ENCODE assay signal across 8 cellular contexts in the genomic region with DNA sequence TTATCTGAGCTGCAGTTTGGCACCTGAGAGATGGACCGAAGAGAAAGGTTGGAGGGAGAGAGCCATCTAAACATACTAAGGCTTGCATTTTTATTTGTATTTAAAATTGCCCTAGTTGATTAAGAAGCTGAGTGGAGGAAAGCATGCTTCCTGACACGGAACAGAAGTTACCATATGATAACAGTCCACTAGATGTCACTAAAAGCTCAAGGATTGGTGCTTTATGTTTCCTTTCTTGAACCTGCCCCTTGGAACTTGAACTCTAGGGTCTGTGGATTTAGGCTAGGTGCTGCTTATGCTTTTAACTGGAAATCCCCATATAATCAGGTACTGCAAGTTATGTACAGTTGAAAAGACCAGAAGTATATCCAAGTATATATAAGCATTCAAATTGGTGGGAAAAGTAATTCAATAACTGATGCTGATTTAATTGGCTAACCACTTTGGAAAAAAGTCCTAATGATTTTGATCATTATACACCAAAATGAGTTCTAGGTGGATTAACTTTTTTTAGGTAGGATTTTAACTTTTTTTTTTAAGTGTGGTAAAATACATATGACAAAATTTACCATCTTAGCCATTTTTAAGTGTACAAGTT. TPM values are rescaled to one million over a fixed set of nuclear protein-coding genes. Genes with fewer than 3 reads are reported as not detected.
DNase-seq lines count a peak whose midpoint lies in the region; ATAC-seq and TF ChIP-seq lines count a peak whose summit lies in the region.

No MANE protein-coding gene starts in this region.

- peaks cover 27% of the 10 kb centered on the region for H3K27me3 ChIP-seq in adipocyte (replicated peaks; ENCODE audit: control insufficient read depth, insufficient read depth, low read length)
- no peaks in the 10 kb centered on the region for H3K27me3 ChIP-seq in right atrium auricular region

- no peak overlapping the region for H3K27ac ChIP-seq in right atrium auricular region

- no peak overlapping the region for H3K9ac ChIP-seq in adipocyte (ENCODE audit: low read length)

- no peaks in the 10 kb centered on the region for H3K9me3 ChIP-seq in adipocyte (ENCODE audit: control insufficient read depth, low read length)
- H3K9me3 ChIP-seq in right atrium auricular region = no peaks in the 10 kb centered on the region

- no peaks in the 10 kb centered on the region for H3K4me1 ChIP-seq in adipocyte (ENCODE audit: control insufficient read depth, insufficient read depth, low read length)
- H3K4me1 ChIP-seq in right atrium auricular region = no peaks in the 10 kb centered on the region

- CTCF ChIA-PET in AG04449 (lab: Yijun Ruan, JAX) = interaction anchor here (0.8 to 4.2 kb wide), 20 partner anchors 10 to 1001 kb away, joined by 3 to 24 read pairs (median 4); partner anchors contain the start of gene RBMXL2

- H3K4me3 ChIP-seq in AG04449 (ENCODE audit: low read depth, low read length) = no peak overlapping the region
- no peak overlapping the region for H3K4me3 ChIP-seq in adipocyte (ENCODE audit: low read length)
- no peak overlapping the region for H3K4me3 ChIP-seq in right atrium auricular region
- no peak overlapping the region for H3K4me3 ChIP-seq in skeletal muscle cell (ENCODE audit: low read depth, low read length)

- DNase-seq in AG04449 (ENCODE audit: low read depth, low spot score) (no peak), NCI-H2107 (lab: John Stamatoyannopoulos, UW) (peak; percentile 8), adipocyte (ENCODE audit: low read depth) (peak; percentile 78), right atrium auricular region (ENCODE audit: low spot score) (no peak), skeletal muscle cell (ENCODE audit: low read depth) (peak; percentile 1)
- DNase-seq in activated CD4-positive, alpha-beta T cell treated with anti-CD3 and anti-CD28 coated beads for 48 hours = no peak

- peak; percentile 42 for TF ChIP-seq CTCF in AG04449 (IDR thresholded peaks at IDR 0.05; ENCODE audit: insufficient read depth, low read length, missing control alignments)
- peak; percentile 74 for TF ChIP-seq CTCF in GM12873 (IDR thresholded peaks at IDR 0.05; ENCODE audit: insufficient read depth, low read depth, low read length, missing control alignments)
- TF ChIP-seq CTCF in right atrium auricular region (IDR thresholded peaks at IDR 0.05) = peak; percentile 15 to 73

- POLR2A ChIA-PET in AG04449 (lab: Yijun Ruan, JAX) = no interaction called here

- H3K36me3 ChIP-seq in adipocyte (ENCODE audit: control insufficient read depth, insufficient read depth, low read length, severe bottlenecking) = no peaks in the 10 kb centered on the region
- H3K36me3 ChIP-seq in right atrium auricular region = no peaks in the 10 kb centered on the region

- ATAC-seq in HG02970 (IDR thresholded peaks at IDR 0.05; ENCODE audit: low FRiP score, unreplicated experiment) = peak; percentile 69

RNA-seq across cellular contexts. Expression of gene RBMXL2, which starts 9.5 kb away (rescaled TPM):
- not detected for total RNA-seq in right atrium auricular region

Comparison
In these comparisons a context has a peak if more than half of its experiments do, and no peak if none do; other contexts are left out.
1. DNase-seq: peak in NCI-H2107 (single experiment), adipocyte (single experiment) and skeletal muscle cell (single experiment); none in AG04449 (single experiment), right atrium auricular region (single experiment) and activated CD4-positive, alpha-beta T cell treated with anti-CD3 and anti-CD28 coated beads for 48 hours (single experiment).
2. Peak in every context shown above with its lines, with median percentiles within 50 percentile points of each other: CTCF ChIP-seq.